Comparison of ENCODE assay signal across 14 cellular contexts in genomic region chr7:151850484-151851159, GRCh38. TPM values are rescaled to one million over a fixed set of nuclear protein-coding genes. Genes with fewer than 3 reads are reported as not detected.
DNase-seq lines count a peak whose midpoint lies in the region; ATAC-seq and TF ChIP-seq lines count a peak whose summit lies in the region.
"Had no signal": no experiment of that assay in that cellular context is flagged by ENCODE, and none has a peak within 500 bp of the region (broad histone marks: within the 10 kb centered on the region; RNA-seq: fewer than 3 reads in every experiment).

No MANE protein-coding gene starts in this region.

- TF ChIP-seq EP300 in upper lobe of left lung (IDR thresholded peaks at IDR 0.05): no peak

- no peak for TF ChIP-seq CTCF in upper lobe of left lung (IDR thresholded peaks at IDR 0.05)

- H3K27ac Mint-ChIP-seq in activated naive CD8-positive, alpha-beta T cell: peak overlapping the region; percentile 24
- H3K27ac Mint-ChIP-seq in naive B cell: peak overlapping the region; percentile 78 to 95 (median 92)

- peak overlapping the region; percentile 84 to 92 (median 86) for H3K27ac ChIP-seq in upper lobe of left lung

- ATAC-seq in Right ventricle myocardium superior (ENCODE audit: poor library complexity): no peak
- no peak for ATAC-seq in left ventricle myocardium superior
- no peak for ATAC-seq in naive B cell (ENCODE audit: low read depth in 2 of 2)
- ATAC-seq in upper lobe of left lung (ENCODE audit: low FRiP score in 2 of 2): peak in 1 of 2 donors; percentile 23

- H3K4me3 Mint-ChIP-seq in activated naive CD8-positive, alpha-beta T cell: peak overlapping the region; percentile 30
- H3K4me3 Mint-ChIP-seq in naive B cell: peak overlapping the region; percentile 68 to 93 (median 87)

- intact Hi-C loops in Right ventricle myocardium superior (cut with DNase I): no loop called here
- intact Hi-C loops in left ventricle myocardium superior (cut with micrococcal nuclease): no loop called here

- no peaks in the 10 kb centered on the region for H3K36me3 Mint-ChIP-seq in activated naive CD8-positive, alpha-beta T cell
- no peaks in the 10 kb centered on the region for H3K36me3 Mint-ChIP-seq in naive B cell

- no peaks in the 10 kb centered on the region for H3K36me3 ChIP-seq in upper lobe of left lung
- H3K36me3 ChIP-seq: BE2C, heart right ventricle had no signal

- H3K27me3 Mint-ChIP-seq in activated naive CD8-positive, alpha-beta T cell: no peaks in the 10 kb centered on the region
- no peaks in the 10 kb centered on the region for H3K27me3 Mint-ChIP-seq in naive B cell

- H3K9me3 ChIP-seq in upper lobe of left lung: no peaks in the 10 kb centered on the region
- H3K9me3 ChIP-seq: BE2C, heart right ventricle had no signal

- peaks cover 16 to 34% (median 33%) of the 10 kb centered on the region in 4 donors for H3K4me1 ChIP-seq in upper lobe of left lung
- H3K4me1 ChIP-seq: BE2C had no signal

- WGBS in upper lobe of left lung, 2 donors: 55 to 72% methylated on average over 6 to 19 of the region's 19 CpGs

- TF ChIP-seq POLR2A in upper lobe of left lung (IDR thresholded peaks at IDR 0.05): no peak

- peak overlapping the region in 3 of 4 donors; percentile 24 to 37 (median 36) for H3K4me3 ChIP-seq in upper lobe of left lung

- no peaks in the 10 kb centered on the region for H3K27me3 ChIP-seq in upper lobe of left lung
- H3K27me3 ChIP-seq: BE2C, heart right ventricle had no signal

- in situ Hi-C loops in G401 (cut with HindIII; ENCODE audit: low sequenced_read_pairs): no loop called here

- peaks cover 29% of the 10 kb centered on the region for H3K4me1 Mint-ChIP-seq in activated naive CD8-positive, alpha-beta T cell (ENCODE audit: low read depth)
- peaks cover 20 to 48% (median 40%) of the 10 kb centered on the region in 3 donors for H3K4me1 Mint-ChIP-seq in naive B cell

- no peaks in the 10 kb centered on the region for H3K9me3 Mint-ChIP-seq in activated naive CD8-positive, alpha-beta T cell (ENCODE audit: low read depth)
- no peaks in the 10 kb centered on the region for H3K9me3 Mint-ChIP-seq in naive B cell

- DNase-seq in Right ventricle myocardium superior: peak; percentile 45
- DNase-seq in left ventricle myocardium superior: no peak
- no peak for DNase-seq in naive B cell
- DNase-seq in upper lobe of left lung: peak in 1 of 2 donors; percentile 82
- DNase-seq in G401 (ENCODE audit: low spot score): no peak
- DNase-seq in 8988T: no peak
- DNase-seq in cerebellar cortex (ENCODE audit: low spot score): no peak
- DNase-seq: BE2C; effector CD8-positive, alpha-beta T cell; NCI-H1092 treated with DMSO at 0.1 percent for 48 hours; NCI-H82; SW 1271 had no signal

RNA-seq across cellular contexts. Expression of gene PRKAG2, which starts 26.3 kb away (rescaled TPM):
- total RNA-seq in Right ventricle myocardium superior (120 TPM), left ventricle myocardium superior (113 TPM), upper lobe of left lung (10 to 100 TPM; 20.6 to 68.1 (median 29.6) TPM)
- polyA plus RNA-seq in naive B cell (ENCODE audit: low read depth in 6 of 6): 10 to 100 TPM; 16.2 to 25.4 (median 20.0) TPM
- 92.4 and 97.3 TPM in 2 replicates for total RNA-seq in G401 (2014; rRNA removed; shearing (Covaris generic))
